Comparison of ENCODE assay signal across 1 cellular context in genomic region chr14:23094666-23095195, GRCh38.
TF ChIP-seq lines count a peak whose summit lies in the region.

TSS of gene ACIN1 (minus strand) at chr14:23095136. CDS start at chr14:23095112, 24 bp downstream.

TF ChIP-seq in HepG2, 621 proteins besides CTCF, POLR2A, EP300 and RAD21 (continued from another document and continues in another):
- TF ChIP-seq ZNF318 (CRISPR knock-in tag; IDR thresholded peaks at IDR 0.05) (peak; percentile 100), IRF1 (CRISPR knock-in tag; IDR thresholded peaks at IDR 0.05; ENCODE audit: low read depth) (peak; percentile 94; the same call in 1 of the 2 replicates), CBX1 (IDR thresholded peaks at IDR 0.05; ENCODE audit: low read depth) (peak; percentile 84), ZNF253 (CRISPR knock-in tag; IDR thresholded peaks at IDR 0.05; ENCODE audit: borderline replicate concordance) (peak; percentile 98), SRY (CRISPR knock-in tag; IDR thresholded peaks at IDR 0.05) (peak; percentile 96), ZBTB20 (CRISPR knock-in tag; IDR thresholded peaks at IDR 0.05; ENCODE audit: borderline replicate concordance, low read depth) (peak; percentile 91), ZNF605 (CRISPR knock-in tag; IDR thresholded peaks at IDR 0.05) (peak; percentile 100), CREB3 (CRISPR knock-in tag; IDR thresholded peaks at IDR 0.05) (peak; percentile 77; the same call in 1 of the 2 replicates), HNF1A (IDR thresholded peaks at IDR 0.05; ENCODE audit: low read depth) (no peak), HNF1A (CRISPR knock-in tag; IDR thresholded peaks at IDR 0.05; ENCODE audit: borderline replicate concordance) (peak; percentile 89), ZNF275 (CRISPR knock-in tag; IDR thresholded peaks at IDR 0.05; ENCODE audit: borderline replicate concordance) (peak; percentile 99), ZKSCAN8 (CRISPR knock-in tag; IDR thresholded peaks at IDR 0.05; ENCODE audit: borderline replicate concordance) (peak; percentile 25; the same call in 1 of the 2 replicates), FOSL2 (CRISPR knock-in tag; IDR thresholded peaks at IDR 0.05) (peak; percentile 6; the same call in 1 of the 2 replicates), FOXJ3 (CRISPR knock-in tag; IDR thresholded peaks at IDR 0.05; ENCODE audit: borderline replicate concordance) (0 out of 2 replicates have a peak, but pooled peaks have one; percentile 65), TERF1 (CRISPR knock-in tag; IDR thresholded peaks at IDR 0.05) (peak; percentile 97; the same call in 1 of the 2 replicates), ZNF281 (CRISPR knock-in tag; IDR thresholded peaks at IDR 0.05; ENCODE audit: borderline replicate concordance) (peak; percentile 82), TBX2 (CRISPR knock-in tag; IDR thresholded peaks at IDR 0.05; ENCODE audit: borderline replicate concordance) (peak; percentile 92), REXO4 (CRISPR knock-in tag; IDR thresholded peaks at IDR 0.05; ENCODE audit: borderline replicate concordance) (peak; percentile 18; the same call in 1 of the 2 replicates), ISL2 (CRISPR knock-in tag; IDR thresholded peaks at IDR 0.05) (peak; percentile 87; the same call in 1 of the 2 replicates), HMGA1 (CRISPR knock-in tag; conservative IDR thresholded peaks at IDR 0.05) (no peak), ZNF670 (CRISPR knock-in tag; IDR thresholded peaks at IDR 0.05; ENCODE audit: borderline replicate concordance) (peak; percentile 95; the same call in 1 of the 2 replicates), ZNF138 (CRISPR knock-in tag; IDR thresholded peaks at IDR 0.05; ENCODE audit: low read depth) (peak; percentile 99), BCL3 (CRISPR knock-in tag; IDR thresholded peaks at IDR 0.05) (peak; percentile 98), PAX8 (CRISPR knock-in tag; IDR thresholded peaks at IDR 0.05; ENCODE audit: borderline replicate concordance) (peak; percentile 100), JARID2 (CRISPR knock-in tag; IDR thresholded peaks at IDR 0.05; ENCODE audit: insufficient replicate concordance) (peak; percentile 92), ZNF503 (CRISPR knock-in tag; IDR thresholded peaks at IDR 0.05) (peak; percentile 83), ZNF326 (CRISPR knock-in tag; IDR thresholded peaks at IDR 0.05; ENCODE audit: borderline replicate concordance) (peak; percentile 44; the same call in 1 of the 2 replicates)
